ENCODE assay signal across 1 cellular context in the genomic region with DNA sequence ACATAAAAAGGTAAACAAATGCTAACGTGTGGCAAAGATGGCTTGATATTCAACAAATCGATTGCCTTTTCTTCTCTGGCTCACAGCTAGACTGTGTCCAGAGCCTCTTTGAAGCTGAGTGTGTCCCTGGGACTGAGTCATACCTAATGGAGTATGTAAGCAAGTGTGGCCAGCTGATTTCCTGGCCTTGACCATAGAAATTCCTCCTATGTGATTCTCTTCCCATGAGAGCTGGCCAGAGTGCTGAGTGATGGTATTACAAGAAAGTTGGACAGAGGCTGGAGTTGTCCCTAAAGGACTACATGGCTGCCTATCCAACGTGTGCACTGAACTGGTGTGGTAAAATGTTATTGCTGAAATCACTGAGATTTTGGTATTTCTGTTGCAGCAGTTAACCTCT.
TF ChIP-seq lines count a peak whose summit lies in the region.

No MANE protein-coding gene starts in this region.

TF ChIP-seq in SK-N-SH treated with all-trans-retinoic acid at 6 μM for 48 hours, 23 proteins besides CTCF, POLR2A, EP300 and RAD21 (continued from another document):
- TF ChIP-seq, protein P1, sequence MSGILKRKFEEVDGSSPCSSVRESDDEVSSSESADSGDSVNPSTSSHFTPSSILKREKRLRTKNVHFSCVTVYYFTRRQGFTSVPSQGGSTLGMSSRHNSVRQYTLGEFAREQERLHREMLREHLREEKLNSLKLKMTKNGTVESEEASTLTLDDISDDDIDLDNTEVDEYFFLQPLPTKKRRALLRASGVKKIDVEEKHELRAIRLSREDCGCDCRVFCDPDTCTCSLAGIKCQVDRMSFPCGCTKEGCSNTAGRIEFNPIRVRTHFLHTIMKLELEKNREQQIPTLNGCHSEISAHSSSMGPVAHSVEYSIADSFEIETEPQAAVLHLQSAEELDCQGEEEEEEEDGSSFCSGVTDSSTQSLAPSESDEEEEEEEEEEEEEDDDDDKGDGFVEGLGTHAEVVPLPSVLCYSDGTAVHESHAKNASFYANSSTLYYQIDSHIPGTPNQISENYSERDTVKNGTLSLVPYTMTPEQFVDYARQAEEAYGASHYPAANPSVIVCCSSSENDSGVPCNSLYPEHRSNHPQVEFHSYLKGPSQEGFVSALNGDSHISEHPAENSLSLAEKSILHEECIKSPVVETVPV (CRISPR knock-in tag; IDR thresholded peaks at IDR 0.05), result no peak
- TF ChIP-seq, protein P2, sequence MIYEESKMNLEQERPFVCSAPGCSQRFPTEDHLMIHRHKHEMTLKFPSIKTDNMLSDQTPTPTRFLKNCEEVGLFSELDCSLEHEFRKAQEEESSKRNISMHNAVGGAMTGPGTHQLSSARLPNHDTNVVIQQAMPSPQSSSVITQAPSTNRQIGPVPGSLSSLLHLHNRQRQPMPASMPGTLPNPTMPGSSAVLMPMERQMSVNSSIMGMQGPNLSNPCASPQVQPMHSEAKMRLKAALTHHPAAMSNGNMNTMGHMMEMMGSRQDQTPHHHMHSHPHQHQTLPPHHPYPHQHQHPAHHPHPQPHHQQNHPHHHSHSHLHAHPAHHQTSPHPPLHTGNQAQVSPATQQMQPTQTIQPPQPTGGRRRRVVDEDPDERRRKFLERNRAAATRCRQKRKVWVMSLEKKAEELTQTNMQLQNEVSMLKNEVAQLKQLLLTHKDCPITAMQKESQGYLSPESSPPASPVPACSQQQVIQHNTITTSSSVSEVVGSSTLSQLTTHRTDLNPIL (CRISPR knock-in tag; IDR thresholded peaks at IDR 0.05; ENCODE audit: low read depth), result no peak
- TF ChIP-seq ARNTL (CRISPR knock-in tag; IDR thresholded peaks at IDR 0.05; ENCODE audit: borderline replicate concordance, low read depth) (no peak), ISL1 (CRISPR knock-in tag; IDR thresholded peaks at IDR 0.05) (peak; percentile 48), CSDC2 (CRISPR knock-in tag; IDR thresholded peaks at IDR 0.05) (0 out of 2 replicates have a peak, but pooled peaks have one; percentile 79), TCF4 (CRISPR knock-in tag; IDR thresholded peaks at IDR 0.05; ENCODE audit: borderline replicate concordance) (no peak), ZFP30 (CRISPR knock-in tag; IDR thresholded peaks at IDR 0.05) (no peak), ZNF70 (CRISPR knock-in tag; IDR thresholded peaks at IDR 0.05) (no peak)
